In the genomic region with DNA sequence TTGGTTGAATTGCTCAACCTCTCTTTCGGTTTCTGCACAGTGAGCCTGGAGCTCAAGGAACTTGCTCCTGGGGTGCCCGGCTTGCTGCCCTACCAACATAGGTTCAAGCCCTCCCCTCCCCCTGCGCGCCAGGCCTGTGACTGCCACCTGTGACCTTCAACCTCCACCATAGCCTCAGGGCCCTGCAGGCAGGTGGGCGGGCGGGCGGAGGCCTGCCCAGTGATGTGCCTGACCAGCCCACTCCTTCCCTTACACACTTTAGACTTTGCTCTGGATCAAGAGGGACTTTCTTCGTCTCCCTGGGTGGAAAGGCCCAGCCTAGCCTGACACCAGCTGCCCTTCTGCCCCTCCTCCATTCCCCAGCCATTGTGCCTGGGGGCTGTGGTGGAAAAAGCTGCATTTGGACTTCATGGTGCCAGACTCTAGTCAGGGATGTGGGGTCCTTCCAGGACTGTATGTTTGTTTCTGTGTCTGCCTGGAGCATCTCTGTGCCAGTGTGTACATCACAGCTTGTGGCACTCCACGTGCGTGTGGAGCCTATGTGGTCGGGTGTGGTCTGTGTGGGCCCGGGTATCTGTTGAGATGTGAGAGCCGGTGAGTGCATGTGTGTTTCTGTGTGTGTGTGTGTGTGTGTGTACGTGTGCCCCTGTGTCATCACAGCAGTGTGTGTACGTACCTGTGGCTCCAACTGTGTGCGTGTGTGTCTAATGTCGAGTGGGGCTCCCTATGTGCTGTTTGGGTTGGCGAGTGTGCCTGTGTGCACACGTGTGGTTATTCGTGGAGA, we compare ENCODE assay signal across 9 cellular contexts. TPM values are rescaled to one million over a fixed set of nuclear protein-coding genes. Genes with fewer than 3 reads are reported as not detected.
DNase-seq lines count a peak whose midpoint lies in the region; ATAC-seq and TF ChIP-seq lines count a peak whose summit lies in the region.
"Had no signal": no experiment of that assay in that cellular context is flagged by ENCODE, and none has a peak within 500 bp of the region (broad histone marks: within the 10 kb centered on the region; RNA-seq: fewer than 3 reads in every experiment).

No MANE protein-coding gene starts in this region.

- intact Hi-C loops in activated CD4-positive, alpha-beta memory T cell treated with anti-CD3 and anti-CD28 coated beads for 36 hours (cut with micrococcal nuclease), result no loop called here

- peak; percentile 10 for TF ChIP-seq POLR2A in GM15510 (IDR thresholded peaks at IDR 0.05; ENCODE audit: borderline replicate concordance, extremely low read depth, insufficient read length)

- no peak overlapping the region for H3K27ac Mint-ChIP-seq in activated CD4-positive, alpha-beta memory T cell treated with anti-CD3 and anti-CD28 coated beads for 36 hours
- H3K27ac Mint-ChIP-seq in neural crest cell (ENCODE audit: unreplicated experiment), result peak overlapping the region; percentile 76

- TF ChIP-seq CTCF in neural crest cell (conservative IDR thresholded peaks at IDR 0.05) (no peak), foreskin fibroblast (IDR thresholded peaks at IDR 0.05; ENCODE audit: low read depth, low read length) (no peak)

- H3K4me3 Mint-ChIP-seq in activated CD4-positive, alpha-beta memory T cell treated with anti-CD3 and anti-CD28 coated beads for 36 hours, result no peak overlapping the region
- H3K4me3 Mint-ChIP-seq in neural crest cell, result peak overlapping the region; percentile 32

- POLR2A ChIA-PET in activated CD4-positive, alpha-beta memory T cell treated with anti-CD3 and anti-CD28 coated beads for 36 hours (lab: Charles Lee), result no interaction called here

- peak; percentile 55 for DNase-seq in activated CD4-positive, alpha-beta memory T cell treated with anti-CD3 and anti-CD28 coated beads for 36 hours
- no peak for DNase-seq in neural crest cell (ENCODE audit: low read depth, low spot score)
- no peak for DNase-seq in HuH-7 (ENCODE audit: low spot score)
- no peak for DNase-seq in foreskin fibroblast
- no peak for DNase-seq in NCI-H748 treated with DMSO at 0.1 percent for 48 hours (lab: John Stamatoyannopoulos, UW)
- no peak for DNase-seq in NCI-H446 (lab: John Stamatoyannopoulos, UW)

- peaks cover 31% of the 10 kb centered on the region for H3K4me1 Mint-ChIP-seq in activated CD4-positive, alpha-beta memory T cell treated with anti-CD3 and anti-CD28 coated beads for 36 hours (ENCODE audit: low read depth)
- H3K4me1 Mint-ChIP-seq in neural crest cell, result peaks cover 45% of the 10 kb centered on the region

- no peak overlapping the region for H3K4me3 ChIP-seq in foreskin fibroblast (ENCODE audit: low read depth in 1 of 2, low read length in 2 of 2)

- H3K9me3 Mint-ChIP-seq in activated CD4-positive, alpha-beta memory T cell treated with anti-CD3 and anti-CD28 coated beads for 36 hours, result no peaks in the 10 kb centered on the region
- H3K9me3 Mint-ChIP-seq in neural crest cell, result no peaks in the 10 kb centered on the region

- peaks cover 2% of the 10 kb centered on the region for H3K36me3 Mint-ChIP-seq in activated CD4-positive, alpha-beta memory T cell treated with anti-CD3 and anti-CD28 coated beads for 36 hours
- H3K36me3 Mint-ChIP-seq in neural crest cell (ENCODE audit: low read depth), result no peaks in the 10 kb centered on the region

- CTCF ChIA-PET in activated CD4-positive, alpha-beta memory T cell treated with anti-CD3 and anti-CD28 coated beads for 36 hours (lab: Charles Lee), result interaction anchor here (1.1 to 2.6 kb wide), 6 partner anchors 10 to 61 kb away, joined by 4 to 8 read pairs (median 5); no protein-coding TSS in a partner anchor

- ATAC-seq in HG02852 (IDR thresholded peaks at IDR 0.05; ENCODE audit: unreplicated experiment), result peak; percentile 42
- ATAC-seq: HCT116 had no signal

- no peaks in the 10 kb centered on the region for H3K27me3 Mint-ChIP-seq in activated CD4-positive, alpha-beta memory T cell treated with anti-CD3 and anti-CD28 coated beads for 36 hours
- H3K27me3 Mint-ChIP-seq in neural crest cell (ENCODE audit: low read depth), result no peaks in the 10 kb centered on the region

RNA-seq across cellular contexts. Expression of a gene that starts 9.5 kb away (rescaled TPM):
- 10 to 100 TPM; 23.8 to 25.9 TPM for total RNA-seq in activated CD4-positive, alpha-beta memory T cell treated with anti-CD3 and anti-CD28 coated beads for 36 hours
- 10.8 and 11.9 TPM in 2 replicates for total RNA-seq in neural crest cell

RNA-seq across cellular contexts. Expression of a gene that starts 40.3 kb away (rescaled TPM):
- 10 to 100 TPM; 35.0 to 38.2 TPM for total RNA-seq in activated CD4-positive, alpha-beta memory T cell treated with anti-CD3 and anti-CD28 coated beads for 36 hours
- 26.3 and 32.4 TPM in 2 replicates for total RNA-seq in neural crest cell
